1 cellular context compared by ENCODE assay signal in genomic region chr1:216461466-216461865, GRCh38.
TF ChIP-seq lines count a peak whose summit lies in the region.

No MANE protein-coding gene starts in this region.

TF ChIP-seq in IMR-90, 13 proteins besides CTCF, POLR2A, EP300 and RAD21:
- TF ChIP-seq BHLHE40 (IDR thresholded peaks at IDR 0.05; ENCODE audit: low read depth, low read length) (no peak), USF2 (IDR thresholded peaks at IDR 0.05; ENCODE audit: low read depth, low read length) (no peak), NFE2L2 (IDR thresholded peaks at IDR 0.05; ENCODE audit: low read depth, low read length) (no peak), CEBPB (IDR thresholded peaks at IDR 0.05; ENCODE audit: low read depth, low read length) (peak; percentile 69), MXI1 (IDR thresholded peaks at IDR 0.05; ENCODE audit: borderline replicate concordance, low read depth, low read length) (no peak)
TF ChIP-seq in IMR-90: peak in this region for 1.
